In the genomic region with DNA sequence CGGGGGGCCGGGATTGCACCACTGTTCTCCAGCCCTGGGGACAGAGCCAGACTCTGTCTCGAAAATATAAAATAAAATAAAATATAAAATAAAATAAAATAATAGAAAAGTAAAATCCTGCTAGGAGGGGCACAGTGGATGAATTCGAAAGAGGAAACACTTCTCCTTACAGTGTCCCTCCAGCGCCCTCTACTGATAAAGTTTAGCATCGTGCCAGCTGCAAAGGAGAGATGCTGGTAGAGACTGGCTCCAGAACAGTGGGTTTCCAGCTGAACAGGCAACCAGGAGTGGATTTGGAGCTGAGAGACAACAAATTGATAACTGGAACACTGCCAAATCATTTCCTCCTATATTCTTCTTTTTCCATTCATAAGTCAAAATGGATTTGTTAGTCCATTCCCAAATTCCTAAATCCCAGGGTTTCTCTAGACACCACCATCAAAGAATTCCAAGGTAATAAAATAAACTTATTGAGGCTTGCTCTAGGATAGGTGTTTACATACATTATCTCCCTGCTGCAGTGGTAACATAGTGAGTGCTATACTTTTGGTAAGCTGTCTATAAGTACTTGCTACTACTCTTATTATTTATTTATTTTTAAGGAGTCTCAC, we compare ENCODE assay signal across 1 cellular context.
TF ChIP-seq lines count a peak whose summit lies in the region.

No MANE protein-coding gene starts in this region.

TF ChIP-seq in H1, 55 proteins besides CTCF, POLR2A, EP300 and RAD21 (continued from another document):
- TF ChIP-seq, protein P1, sequence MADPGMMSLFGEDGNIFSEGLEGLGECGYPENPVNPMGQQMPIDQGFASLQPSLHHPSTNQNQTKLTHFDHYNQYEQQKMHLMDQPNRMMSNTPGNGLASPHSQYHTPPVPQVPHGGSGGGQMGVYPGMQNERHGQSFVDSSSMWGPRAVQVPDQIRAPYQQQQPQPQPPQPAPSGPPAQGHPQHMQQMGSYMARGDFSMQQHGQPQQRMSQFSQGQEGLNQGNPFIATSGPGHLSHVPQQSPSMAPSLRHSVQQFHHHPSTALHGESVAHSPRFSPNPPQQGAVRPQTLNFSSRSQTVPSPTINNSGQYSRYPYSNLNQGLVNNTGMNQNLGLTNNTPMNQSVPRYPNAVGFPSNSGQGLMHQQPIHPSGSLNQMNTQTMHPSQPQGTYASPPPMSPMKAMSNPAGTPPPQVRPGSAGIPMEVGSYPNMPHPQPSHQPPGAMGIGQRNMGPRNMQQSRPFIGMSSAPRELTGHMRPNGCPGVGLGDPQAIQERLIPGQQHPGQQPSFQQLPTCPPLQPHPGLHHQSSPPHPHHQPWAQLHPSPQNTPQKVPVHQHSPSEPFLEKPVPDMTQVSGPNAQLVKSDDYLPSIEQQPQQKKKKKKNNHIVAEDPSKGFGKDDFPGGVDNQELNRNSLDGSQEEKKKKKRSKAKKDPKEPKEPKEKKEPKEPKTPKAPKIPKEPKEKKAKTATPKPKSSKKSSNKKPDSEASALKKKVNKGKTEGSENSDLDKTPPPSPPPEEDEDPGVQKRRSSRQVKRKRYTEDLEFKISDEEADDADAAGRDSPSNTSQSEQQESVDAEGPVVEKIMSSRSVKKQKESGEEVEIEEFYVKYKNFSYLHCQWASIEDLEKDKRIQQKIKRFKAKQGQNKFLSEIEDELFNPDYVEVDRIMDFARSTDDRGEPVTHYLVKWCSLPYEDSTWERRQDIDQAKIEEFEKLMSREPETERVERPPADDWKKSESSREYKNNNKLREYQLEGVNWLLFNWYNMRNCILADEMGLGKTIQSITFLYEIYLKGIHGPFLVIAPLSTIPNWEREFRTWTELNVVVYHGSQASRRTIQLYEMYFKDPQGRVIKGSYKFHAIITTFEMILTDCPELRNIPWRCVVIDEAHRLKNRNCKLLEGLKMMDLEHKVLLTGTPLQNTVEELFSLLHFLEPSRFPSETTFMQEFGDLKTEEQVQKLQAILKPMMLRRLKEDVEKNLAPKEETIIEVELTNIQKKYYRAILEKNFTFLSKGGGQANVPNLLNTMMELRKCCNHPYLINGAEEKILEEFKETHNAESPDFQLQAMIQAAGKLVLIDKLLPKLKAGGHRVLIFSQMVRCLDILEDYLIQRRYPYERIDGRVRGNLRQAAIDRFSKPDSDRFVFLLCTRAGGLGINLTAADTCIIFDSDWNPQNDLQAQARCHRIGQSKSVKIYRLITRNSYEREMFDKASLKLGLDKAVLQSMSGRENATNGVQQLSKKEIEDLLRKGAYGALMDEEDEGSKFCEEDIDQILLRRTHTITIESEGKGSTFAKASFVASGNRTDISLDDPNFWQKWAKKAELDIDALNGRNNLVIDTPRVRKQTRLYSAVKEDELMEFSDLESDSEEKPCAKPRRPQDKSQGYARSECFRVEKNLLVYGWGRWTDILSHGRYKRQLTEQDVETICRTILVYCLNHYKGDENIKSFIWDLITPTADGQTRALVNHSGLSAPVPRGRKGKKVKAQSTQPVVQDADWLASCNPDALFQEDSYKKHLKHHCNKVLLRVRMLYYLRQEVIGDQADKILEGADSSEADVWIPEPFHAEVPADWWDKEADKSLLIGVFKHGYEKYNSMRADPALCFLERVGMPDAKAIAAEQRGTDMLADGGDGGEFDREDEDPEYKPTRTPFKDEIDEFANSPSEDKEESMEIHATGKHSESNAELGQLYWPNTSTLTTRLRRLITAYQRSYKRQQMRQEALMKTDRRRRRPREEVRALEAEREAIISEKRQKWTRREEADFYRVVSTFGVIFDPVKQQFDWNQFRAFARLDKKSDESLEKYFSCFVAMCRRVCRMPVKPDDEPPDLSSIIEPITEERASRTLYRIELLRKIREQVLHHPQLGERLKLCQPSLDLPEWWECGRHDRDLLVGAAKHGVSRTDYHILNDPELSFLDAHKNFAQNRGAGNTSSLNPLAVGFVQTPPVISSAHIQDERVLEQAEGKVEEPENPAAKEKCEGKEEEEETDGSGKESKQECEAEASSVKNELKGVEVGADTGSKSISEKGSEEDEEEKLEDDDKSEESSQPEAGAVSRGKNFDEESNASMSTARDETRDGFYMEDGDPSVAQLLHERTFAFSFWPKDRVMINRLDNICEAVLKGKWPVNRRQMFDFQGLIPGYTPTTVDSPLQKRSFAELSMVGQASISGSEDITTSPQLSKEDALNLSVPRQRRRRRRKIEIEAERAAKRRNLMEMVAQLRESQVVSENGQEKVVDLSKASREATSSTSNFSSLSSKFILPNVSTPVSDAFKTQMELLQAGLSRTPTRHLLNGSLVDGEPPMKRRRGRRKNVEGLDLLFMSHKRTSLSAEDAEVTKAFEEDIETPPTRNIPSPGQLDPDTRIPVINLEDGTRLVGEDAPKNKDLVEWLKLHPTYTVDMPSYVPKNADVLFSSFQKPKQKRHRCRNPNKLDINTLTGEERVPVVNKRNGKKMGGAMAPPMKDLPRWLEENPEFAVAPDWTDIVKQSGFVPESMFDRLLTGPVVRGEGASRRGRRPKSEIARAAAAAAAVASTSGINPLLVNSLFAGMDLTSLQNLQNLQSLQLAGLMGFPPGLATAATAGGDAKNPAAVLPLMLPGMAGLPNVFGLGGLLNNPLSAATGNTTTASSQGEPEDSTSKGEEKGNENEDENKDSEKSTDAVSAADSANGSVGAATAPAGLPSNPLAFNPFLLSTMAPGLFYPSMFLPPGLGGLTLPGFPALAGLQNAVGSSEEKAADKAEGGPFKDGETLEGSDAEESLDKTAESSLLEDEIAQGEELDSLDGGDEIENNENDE (IDR thresholded peaks at IDR 0.05; ENCODE audit: insufficient replicate concordance, low read length), result no peak
- no peak for TF ChIP-seq SUZ12 (IDR thresholded peaks at IDR 0.05; ENCODE audit: low read length)
- TF ChIP-seq YY1 (IDR thresholded peaks at IDR 0.05; ENCODE audit: low read depth, low read length), result no peak
- TF ChIP-seq, protein P2, sequence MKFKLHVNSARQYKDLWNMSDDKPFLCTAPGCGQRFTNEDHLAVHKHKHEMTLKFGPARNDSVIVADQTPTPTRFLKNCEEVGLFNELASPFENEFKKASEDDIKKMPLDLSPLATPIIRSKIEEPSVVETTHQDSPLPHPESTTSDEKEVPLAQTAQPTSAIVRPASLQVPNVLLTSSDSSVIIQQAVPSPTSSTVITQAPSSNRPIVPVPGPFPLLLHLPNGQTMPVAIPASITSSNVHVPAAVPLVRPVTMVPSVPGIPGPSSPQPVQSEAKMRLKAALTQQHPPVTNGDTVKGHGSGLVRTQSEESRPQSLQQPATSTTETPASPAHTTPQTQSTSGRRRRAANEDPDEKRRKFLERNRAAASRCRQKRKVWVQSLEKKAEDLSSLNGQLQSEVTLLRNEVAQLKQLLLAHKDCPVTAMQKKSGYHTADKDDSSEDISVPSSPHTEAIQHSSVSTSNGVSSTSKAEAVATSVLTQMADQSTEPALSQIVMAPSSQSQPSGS (IDR thresholded peaks at IDR 0.05; ENCODE audit: low read length), result no peak
- no peak for TF ChIP-seq TAF7 (optimal IDR thresholded peaks at IDR 0.05; ENCODE audit: borderline replicate concordance, low read depth, low read length)
- no peak for TF ChIP-seq KDM4A (IDR thresholded peaks at IDR 0.05; ENCODE audit: low read depth, low read length, severe bottlenecking)
- TF ChIP-seq FOSL1 (IDR thresholded peaks at IDR 0.05; ENCODE audit: insufficient read depth, low read depth, low read length), result no peak
- no peak for TF ChIP-seq SIN3A (conservative IDR thresholded peaks at IDR 0.05 in 1 of 2, IDR thresholded peaks at IDR 0.05 in 1 of 2; ENCODE audit: low read depth in 1 of 2, low read length in 2 of 2)
